In the genomic region with DNA sequence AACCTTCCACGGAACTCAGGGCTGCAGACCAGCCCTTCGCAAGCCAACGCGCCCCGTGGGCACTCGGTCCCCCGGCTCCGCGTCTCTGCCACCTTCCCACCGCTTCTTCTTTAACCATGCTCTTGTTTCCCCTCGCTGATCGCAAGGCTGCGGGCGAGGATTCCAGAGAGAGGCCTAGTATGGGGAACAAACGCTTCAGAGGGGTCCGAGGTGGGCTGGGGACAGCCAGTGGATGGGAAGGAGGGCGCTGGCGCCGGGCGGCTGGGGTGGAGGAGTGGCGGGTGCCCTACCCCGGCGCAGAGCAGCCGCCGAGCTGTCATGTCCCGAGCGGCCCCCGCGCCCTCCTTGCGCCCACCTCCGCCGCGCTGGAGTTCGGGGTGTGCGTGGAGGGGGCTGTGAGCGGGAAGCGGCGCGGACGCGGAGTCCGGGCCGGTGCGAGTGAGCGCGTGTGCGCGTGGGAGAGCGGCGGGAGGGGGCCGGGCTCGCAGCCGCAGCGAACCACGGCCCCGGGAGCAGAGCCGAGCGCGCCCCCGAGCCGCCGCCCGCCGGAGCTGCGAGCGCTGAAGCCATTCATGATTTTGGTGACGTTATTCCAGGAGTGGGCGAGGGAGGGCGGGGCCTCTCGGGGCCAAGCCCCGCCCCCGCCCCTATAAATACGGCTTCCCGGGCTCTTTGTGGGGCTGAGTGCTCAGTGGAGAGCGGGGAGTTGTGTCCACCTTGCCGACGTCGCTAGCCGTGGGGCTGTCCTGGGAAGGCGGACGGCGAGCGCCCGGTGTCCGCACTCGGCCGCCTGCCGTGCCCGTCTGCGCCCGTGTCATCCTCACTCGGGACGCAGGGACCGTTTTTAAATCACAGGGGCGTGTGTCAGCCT, we compare ENCODE assay signal across 8 cellular contexts. TPM values are rescaled to one million over a fixed set of nuclear protein-coding genes. Genes with fewer than 3 reads are reported as not detected.
DNase-seq lines count a peak whose midpoint lies in the region; ATAC-seq and TF ChIP-seq lines count a peak whose summit lies in the region.

Gene LBH (plus strand): TSS at position 680 of the 871 bp plus-strand sequence. CDS start 205 bp downstream, outside the sequence.

- H3K4me3 ChIP-seq in BE2C (ENCODE audit: low read depth, low read length): peak within 1 kb of the TSS; percentile 74

- peaks cover 52% of the 10 kb centered on the region for H3K27me3 Mint-ChIP-seq in nephron progenitor cell (ENCODE audit: low read depth, poor library complexity)
- H3K27me3 Mint-ChIP-seq in stimulated activated naive CD8-positive, alpha-beta T cell treated with anti-CD3 and anti-CD28 coated beads, Interleukin-15, amount 100 ng/mL, for 72 hours: no peaks in the 10 kb centered on the region

- peak within 1 kb of the TSS; percentile 92 for H3K27ac Mint-ChIP-seq in nephron progenitor cell
- H3K27ac Mint-ChIP-seq in stimulated activated naive CD8-positive, alpha-beta T cell treated with anti-CD3 and anti-CD28 coated beads, Interleukin-15, amount 100 ng/mL, for 72 hours: peak within 1 kb of the TSS; percentile 87 to 96

- H3K4me3 Mint-ChIP-seq in nephron progenitor cell: peak within 1 kb of the TSS; percentile 90
- H3K4me3 Mint-ChIP-seq in stimulated activated naive CD8-positive, alpha-beta T cell treated with anti-CD3 and anti-CD28 coated beads, Interleukin-15, amount 100 ng/mL, for 72 hours: peak within 1 kb of the TSS; percentile 92 to 96

- DNase-seq in BE2C: peak; percentile 86
- DNase-seq in HK-2 (ENCODE audit: unreplicated experiment): peak; percentile 52
- peak; percentile 38 for DNase-seq in RPMI7951 (ENCODE audit: low read depth)
- DNase-seq in activated T-helper 9 cell treated with anti-CD3 and anti-CD28 coated beads, Interleukin-2, amount 50 U/mL, for 16 hours (ENCODE audit: low read depth): peak; percentile 87
- DNase-seq in fibroblast of the conjunctiva (ENCODE audit: low read depth): peak; percentile 39
- DNase-seq in nephron progenitor cell: peak; percentile 84
- peak in 1 of 2 donors; percentile 84 for DNase-seq in stimulated activated naive CD8-positive, alpha-beta T cell treated with anti-CD3 and anti-CD28 coated beads, Interleukin-15, amount 100 ng/mL, for 72 hours

- no peaks in the 10 kb centered on the region for H3K9me3 Mint-ChIP-seq in nephron progenitor cell
- H3K9me3 Mint-ChIP-seq in stimulated activated naive CD8-positive, alpha-beta T cell treated with anti-CD3 and anti-CD28 coated beads, Interleukin-15, amount 100 ng/mL, for 72 hours: no peaks in the 10 kb centered on the region

- H3K9me3 ChIP-seq in BE2C: no peaks in the 10 kb centered on the region

- peaks cover 17% of the 10 kb centered on the region for H3K36me3 Mint-ChIP-seq in nephron progenitor cell (ENCODE audit: low read depth)

- peak; percentile 45 for ATAC-seq in GM19372 (IDR thresholded peaks at IDR 0.05; ENCODE audit: low read depth, unreplicated experiment)
- ATAC-seq in stimulated activated naive CD8-positive, alpha-beta T cell treated with anti-CD3 and anti-CD28 coated beads, Interleukin-15, amount 100 ng/mL, for 72 hours: peak; percentile 45

- H3K4me1 ChIP-seq in BE2C: no peaks in the 10 kb centered on the region

- H3K4me1 Mint-ChIP-seq in nephron progenitor cell: peaks cover 56% of the 10 kb centered on the region
- H3K4me1 Mint-ChIP-seq in stimulated activated naive CD8-positive, alpha-beta T cell treated with anti-CD3 and anti-CD28 coated beads, Interleukin-15, amount 100 ng/mL, for 72 hours: peaks cover 64% of the 10 kb centered on the region

- H3K36me3 ChIP-seq in BE2C: no peaks in the 10 kb centered on the region

- TF ChIP-seq CTCF in BE2C (IDR thresholded peaks at IDR 0.05; ENCODE audit: low read depth, low read length): no peak
- no peak for TF ChIP-seq CTCF in nephron progenitor cell (IDR thresholded peaks at IDR 0.05)

- peaks cover 20% of the 10 kb centered on the region for H3K27me3 ChIP-seq in BE2C

RNA-seq across cellular contexts. Expression of gene LBH, which starts in this region (rescaled TPM):
- 9.8 TPM for polyA plus RNA-seq in BE2C (2012; ENCODE audit: insufficient read depth, insufficient read length, low read depth)
- total RNA-seq in RPMI7951 (2014; rRNA removed; shearing (Covaris generic)): 5.1 and 6.4 TPM in 2 replicates
